In the genomic region with DNA sequence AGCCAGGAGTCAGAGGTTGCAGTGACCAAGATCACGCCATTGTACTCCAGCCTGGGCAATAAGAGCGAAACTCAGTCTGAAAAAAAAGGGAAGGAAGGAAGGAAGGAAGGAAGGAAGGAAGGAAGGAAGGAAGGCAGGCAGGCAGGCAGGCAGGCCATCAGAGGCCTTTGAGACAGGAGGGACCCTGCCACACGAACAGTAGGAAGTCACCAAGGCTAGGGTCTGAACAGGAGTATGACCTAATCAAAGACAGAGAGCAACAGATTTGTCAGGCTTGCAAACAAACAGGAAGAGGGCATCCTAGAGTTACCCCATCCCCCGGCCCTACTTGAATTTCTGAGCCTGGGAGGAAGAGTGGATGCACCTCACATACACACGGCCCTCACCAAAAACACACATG, we compare ENCODE assay signal across 19 cellular contexts.
DNase-seq lines count a peak whose midpoint lies in the region; ATAC-seq and TF ChIP-seq lines count a peak whose summit lies in the region.
"Had no signal": no experiment of that assay in that cellular context is flagged by ENCODE, and none has a peak within 500 bp of the region (broad histone marks: within the 10 kb centered on the region; RNA-seq: fewer than 3 reads in every experiment).

No MANE protein-coding gene starts in this region.

- H3K36me3 Mint-ChIP-seq in CD14-positive monocyte, result no peaks in the 10 kb centered on the region

- H3K9me3 ChIP-seq in RWPE2 (ENCODE audit: severe bottlenecking), result peaks cover 4% of the 10 kb centered on the region
- no peaks in the 10 kb centered on the region for H3K9me3 ChIP-seq in iPS-20b (ENCODE audit: insufficient read depth, low read depth, low read length)
- no peaks in the 10 kb centered on the region for H3K9me3 ChIP-seq in stomach
- H3K9me3 ChIP-seq: esophagus squamous epithelium, SJCRH30 had no signal

- H3K27ac ChIP-seq in RWPE2 (ENCODE audit: poor library complexity, severe bottlenecking), result peak overlapping the region; percentile 0
- H3K27ac ChIP-seq in iPS-20b (ENCODE audit: low read length), result peak overlapping the region; percentile 61
- H3K27ac ChIP-seq in stomach, result no peak overlapping the region
- H3K27ac ChIP-seq: C4-2B, coronary artery, esophagus squamous epithelium, SJCRH30, VCaP had no signal

- DNase-seq in CD14-positive monocyte (ENCODE audit: low spot score) (no peak), ELF-1 (ENCODE audit: low read depth, low spot score) (peak; percentile 26), RWPE2 (ENCODE audit: low spot score) (no peak), SHP77 (lab: John Stamatoyannopoulos, UW) (no peak), stomach (no peak), ACHN (no peak)
- DNase-seq: activated T-cell treated with anti-CD3 and anti-CD28 coated beads, Interleukin-2, amount 50 U/mL, for 1 hour; esophagus squamous epithelium; GF-D8; heart right ventricle; naive B cell; NCI-H187 treated with DMSO at 0.1 percent for 48 hours had no signal

- ATAC-seq in RWPE2 (ENCODE audit: low read depth), result no peak
- no peak for ATAC-seq in esophagus mucosa
- ATAC-seq: heart right ventricle, left lobe of liver had no signal

- H3K27me3 Mint-ChIP-seq in CD14-positive monocyte (ENCODE audit: low read depth in 3 of 3), result peaks cover 0 to 9% (median 4%) of the 10 kb centered on the region in 3 donors

- TF ChIP-seq EP300 in stomach (IDR thresholded peaks at IDR 0.05), result no peak

- H3K4me3 ChIP-seq in RWPE2 (ENCODE audit: severe bottlenecking), result no peak overlapping the region
- no peak overlapping the region for H3K4me3 ChIP-seq in iPS-20b (ENCODE audit: low read length)
- no peak overlapping the region for H3K4me3 ChIP-seq in stomach
- H3K4me3 ChIP-seq: coronary artery, esophagus squamous epithelium, heart right ventricle, SJCRH30 had no signal

- H3K4me1 ChIP-seq in RWPE2 (ENCODE audit: insufficient read depth, poor library complexity, severe bottlenecking) (peaks cover 7% of the 10 kb centered on the region), iPS-20b (ENCODE audit: insufficient read depth, low read length) (peaks cover 12% of the 10 kb centered on the region; the same call in 1 of the 2 replicates), stomach (peaks cover 0 to 14% (median 0%) of the 10 kb centered on the region in 4 donors)

- intact Hi-C loops in CD14-positive monocyte (cut with micrococcal nuclease), result no loop called here
- intact Hi-C loops in stomach (cut with DNase I; ENCODE audit: low total_unique reads), result no loop called here

- H3K36me3 ChIP-seq in RWPE2 (ENCODE audit: low read depth) (no peaks in the 10 kb centered on the region), iPS-20b (ENCODE audit: insufficient read depth, low read depth, low read length) (no peaks in the 10 kb centered on the region), stomach (no peaks in the 10 kb centered on the region)
- H3K36me3 ChIP-seq: esophagus squamous epithelium, heart right ventricle, SJCRH30 had no signal

- 80 to 92% (median 83%) methylated on average over 5 of the region's 5 CpGs for WGBS in stomach, 5 donors

- H3K4me1 Mint-ChIP-seq in CD14-positive monocyte, result peaks cover 21% of the 10 kb centered on the region

- peaks cover 0 to 4% (median 0%) of the 10 kb centered on the region in 7 donors for H3K9me3 Mint-ChIP-seq in CD14-positive monocyte

- TF ChIP-seq POLR2A in stomach (IDR thresholded peaks at IDR 0.05), result no peak

- peak overlapping the region in 1 of 2 donors; percentile 60 for H3K4me3 Mint-ChIP-seq in CD14-positive monocyte

- in situ Hi-C loops in ACHN (cut with HindIII; ENCODE audit: low pct_ligation_motif_present, low pct_unique_long_range_greater_than_20kb, low sequenced_read_pairs), result no loop called here

- peak overlapping the region; percentile 4; the same call in 1 of the 2 replicates for H3K9ac ChIP-seq in iPS-20b (ENCODE audit: low read depth, low read length)

- H3K27me3 ChIP-seq in RWPE2 (ENCODE audit: insufficient read depth, poor library complexity, severe bottlenecking) (no peaks in the 10 kb centered on the region), iPS-20b (ENCODE audit: insufficient read depth, low read length) (no peaks in the 10 kb centered on the region), stomach (no peaks in the 10 kb centered on the region)
- H3K27me3 ChIP-seq: esophagus squamous epithelium, heart right ventricle had no signal

- no peak for TF ChIP-seq CTCF in CD14-positive monocyte (IDR thresholded peaks at IDR 0.05)
- TF ChIP-seq CTCF in RWPE2 (IDR thresholded peaks at IDR 0.05; ENCODE audit: poor library complexity, severe bottlenecking), result no peak
- TF ChIP-seq CTCF in stomach (IDR thresholded peaks at IDR 0.05), result no peak

- H3K27ac Mint-ChIP-seq in CD14-positive monocyte, result peak overlapping the region; percentile 35 to 84 (median 72)

Comparison
In these comparisons a context has a peak if more than half of its experiments do, and no peak if none do; other contexts are left out.
1. H3K27ac ChIP-seq: peak in RWPE2 (single experiment) and iPS-20b (single experiment); none in stomach (0 of 5).